8 cellular contexts compared by ENCODE assay signal in genomic region chr3:115148142-115148790, GRCh38. TPM values are rescaled to one million over a fixed set of nuclear protein-coding genes. Genes with fewer than 3 reads are reported as not detected.
A peak's percentile ranks its signal among the peaks of the same experiment; 100 is the strongest.
DNase-seq lines count a peak whose midpoint lies in the region; ATAC-seq and TF ChIP-seq lines count a peak whose summit lies in the region.

No MANE protein-coding gene starts in this region.

- H3K27me3 ChIP-seq in suprapubic skin, result no peaks in the 10 kb centered on the region

- no peak for TF ChIP-seq POLR2A in suprapubic skin (IDR thresholded peaks at IDR 0.05)

- H3K9me3 Mint-ChIP-seq in activated naive CD8-positive, alpha-beta T cell (ENCODE audit: low read depth), result peaks cover 4% of the 10 kb centered on the region

- no peaks in the 10 kb centered on the region for H3K9me3 ChIP-seq in suprapubic skin

- H3K27me3 Mint-ChIP-seq in activated naive CD8-positive, alpha-beta T cell, result no peaks in the 10 kb centered on the region

- TF ChIP-seq EP300 in suprapubic skin (IDR thresholded peaks at IDR 0.05), result no peak

- H3K4me1 Mint-ChIP-seq in activated naive CD8-positive, alpha-beta T cell (ENCODE audit: low read depth), result peaks cover 34% of the 10 kb centered on the region

- no peak for TF ChIP-seq CTCF in suprapubic skin (IDR thresholded peaks at IDR 0.05)

- H3K36me3 ChIP-seq in suprapubic skin, result no peaks in the 10 kb centered on the region

- H3K4me3 ChIP-seq in suprapubic skin, result peak overlapping the region; percentile 83

- peak overlapping the region; percentile 95 for H3K27ac ChIP-seq in suprapubic skin

- peaks cover 17% of the 10 kb centered on the region for H3K4me1 ChIP-seq in suprapubic skin

- DNase-seq in NCI-H1105 treated with DMSO at 0.1 percent for 48 hours (lab: John Stamatoyannopoulos, UW) (peak; percentile 34), NCI-H1105 (lab: John Stamatoyannopoulos, UW) (no peak), iris pigment epithelial cell (ENCODE audit: low read depth) (peak; percentile 16), suprapubic skin (ENCODE audit: low spot score in 2 of 2) (no peak), GM19240 (ENCODE audit: insufficient read length, low spot score) (no peak), DMS114 treated with DMSO at 0.1 percent for 48 hours (lab: John Stamatoyannopoulos, UW; ENCODE audit: unreplicated experiment) (no peak)

- under 1% methylated on average over 19 of the region's 20 CpGs for WGBS in suprapubic skin

- peaks cover 5% of the 10 kb centered on the region for H3K36me3 Mint-ChIP-seq in activated naive CD8-positive, alpha-beta T cell

- ATAC-seq in HG03354 (IDR thresholded peaks at IDR 0.05; ENCODE audit: poor library complexity, severe bottlenecking, unreplicated experiment), result peak; percentile 4

- H3K27ac Mint-ChIP-seq in activated naive CD8-positive, alpha-beta T cell, result peak overlapping the region; percentile 99

- peak overlapping the region; percentile 99 for H3K4me3 Mint-ChIP-seq in activated naive CD8-positive, alpha-beta T cell

RNA-seq across cellular contexts. Expression of gene ZBTB20, which starts 1.2 kb away (rescaled TPM):
- total RNA-seq in suprapubic skin, result 10 to 100 TPM; 23.6 to 77.2 (median 39.4) TPM

Comparison
In these comparisons a context has a peak if more than half of its experiments do, and no peak if none do; other contexts are left out.
1. DNase-seq: peak in NCI-H1105 treated with DMSO at 0.1 percent for 48 hours (single experiment) and iris pigment epithelial cell (single experiment); none in NCI-H1105 (single experiment), suprapubic skin (0 of 2), GM19240 (single experiment) and DMS114 treated with DMSO at 0.1 percent for 48 hours (single experiment).